25 cellular contexts compared by ENCODE assay signal in the genomic region with DNA sequence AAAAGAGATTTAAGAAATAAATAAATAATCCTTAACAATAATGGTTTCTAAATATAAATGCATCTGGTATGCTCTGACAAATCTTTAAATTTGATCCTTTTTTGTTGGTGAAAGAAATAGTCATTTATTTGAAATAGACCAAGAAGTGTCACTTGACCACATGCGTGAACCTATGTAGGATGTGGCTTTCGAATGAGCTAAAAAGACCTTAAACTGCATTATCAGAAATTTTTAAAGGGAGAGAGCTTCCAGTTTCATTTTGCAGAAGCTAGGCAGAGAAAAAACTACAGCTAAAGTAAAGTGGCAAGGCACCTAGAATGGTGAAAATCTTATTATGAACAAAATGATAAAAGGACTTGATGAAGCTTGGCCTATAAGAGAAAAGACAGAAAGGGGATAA.
DNase-seq lines count a peak whose midpoint lies in the region; ATAC-seq and TF ChIP-seq lines count a peak whose summit lies in the region.
"Had no signal": no experiment of that assay in that cellular context is flagged by ENCODE, and none has a peak within 500 bp of the region (broad histone marks: within the 10 kb centered on the region; RNA-seq: fewer than 3 reads in every experiment).

No MANE protein-coding gene starts in this region.

- TF ChIP-seq CTCF in CD14-positive monocyte (IDR thresholded peaks at IDR 0.05) = no peak

- H3K4me3 Mint-ChIP-seq in activated CD4-positive, alpha-beta T cell treated with anti-CD3 and anti-CD28 coated beads for 36 hours = no peak overlapping the region
- H3K4me3 Mint-ChIP-seq in naive thymus-derived CD4-positive, alpha-beta T cell = peak overlapping the region in 2 of 10 donors; percentile 1 to 45
- no peak overlapping the region for H3K4me3 Mint-ChIP-seq in CD14-positive monocyte
- H3K4me3 Mint-ChIP-seq: activated naive CD4-positive, alpha-beta T cell treated with anti-CD3 and anti-CD28 coated beads for 36 hours; activated T-cell treated with anti-CD3 and anti-CD28 coated beads, Interleukin-2, amount 50 U/mL, for 72 hours; HFFc6 had no signal

- no peaks in the 10 kb centered on the region for H4K20me1 ChIP-seq in Karpas-422 (ENCODE audit: insufficient read depth, low read depth, low read length)

- peaks cover 2% of the 10 kb centered on the region for H3K36me3 Mint-ChIP-seq in activated CD4-positive, alpha-beta T cell treated with anti-CD3 and anti-CD28 coated beads for 36 hours (ENCODE audit: low read depth)
- peaks cover 0 to 13% (median 1%) of the 10 kb centered on the region in 5 donors for H3K36me3 Mint-ChIP-seq in naive thymus-derived CD4-positive, alpha-beta T cell
- H3K36me3 Mint-ChIP-seq in CD14-positive monocyte = no peaks in the 10 kb centered on the region

- no peak overlapping the region for H3K4me2 ChIP-seq in Karpas-422 (ENCODE audit: low read depth, low read length, poor library complexity, severe bottlenecking)

- H3K27me3 ChIP-seq in naive thymus-derived CD4-positive, alpha-beta T cell (ENCODE audit: control insufficient read depth in 2 of 2, insufficient read depth in 2 of 2, low read length in 2 of 2) = no peaks in the 10 kb centered on the region
- H3K27me3 ChIP-seq in Karpas-422 (ENCODE audit: low read length) = no peaks in the 10 kb centered on the region
- H3K27me3 ChIP-seq: cardiac muscle cell, MG63, neutrophil, SJCRH30, upper lobe of right lung had no signal

- H3K36me3 ChIP-seq in naive thymus-derived CD4-positive, alpha-beta T cell (ENCODE audit: control insufficient read depth in 2 of 3, insufficient read depth in 3 of 3, low read length in 3 of 3) = no peaks in the 10 kb centered on the region
- H3K36me3 ChIP-seq in Karpas-422 (ENCODE audit: insufficient read depth, low read length) = no peaks in the 10 kb centered on the region
- H3K36me3 ChIP-seq: cardiac muscle cell, MG63, neutrophil, SJCRH30, upper lobe of right lung had no signal

- H3K27me3 Mint-ChIP-seq in activated CD4-positive, alpha-beta T cell treated with anti-CD3 and anti-CD28 coated beads for 36 hours = no peaks in the 10 kb centered on the region
- H3K27me3 Mint-ChIP-seq in naive thymus-derived CD4-positive, alpha-beta T cell = no peaks in the 10 kb centered on the region
- peaks cover 0 to 2% (median 0%) of the 10 kb centered on the region in 3 donors for H3K27me3 Mint-ChIP-seq in CD14-positive monocyte (ENCODE audit: low read depth in 3 of 3)

- no peaks in the 10 kb centered on the region for H3K9me3 ChIP-seq in naive thymus-derived CD4-positive, alpha-beta T cell (ENCODE audit: control insufficient read depth in 2 of 3, low read length in 3 of 3)
- H3K9me3 ChIP-seq in Karpas-422 (ENCODE audit: low read length) = no peaks in the 10 kb centered on the region
- H3K9me3 ChIP-seq: MG63, neutrophil, psoas muscle, SJCRH30, upper lobe of right lung had no signal

- H3K9ac ChIP-seq in Karpas-422 (ENCODE audit: low read length) = no peak overlapping the region
- H3K9ac ChIP-seq: GM23248 had no signal

- intact Hi-C loops in activated CD4-positive, alpha-beta T cell treated with anti-CD3 and anti-CD28 coated beads for 36 hours (cut with DNase I, micrococcal nuclease) = no loop called here
- intact Hi-C loops in naive thymus-derived CD4-positive, alpha-beta T cell (cut with micrococcal nuclease) = loop anchor here in 1 of 2 donors (2.0 kb wide), 2 partner anchors 23 to 63 kb away; no protein-coding TSS in a partner anchor
- intact Hi-C loops in CD14-positive monocyte (cut with micrococcal nuclease) = no loop called here

- POLR2A ChIA-PET in activated CD4-positive, alpha-beta T cell treated with anti-CD3 and anti-CD28 coated beads for 36 hours (lab: Charles Lee) = no interaction called here
- POLR2A ChIA-PET in naive thymus-derived CD4-positive, alpha-beta T cell (lab: Charles Lee) = no interaction called here

- no peak overlapping the region for H3K27ac ChIP-seq in naive thymus-derived CD4-positive, alpha-beta T cell (ENCODE audit: low read depth, low read length)
- H3K27ac ChIP-seq in Karpas-422 (ENCODE audit: low read length) = no peak overlapping the region
- H3K27ac ChIP-seq: cardiac muscle cell, GM23248, neutrophil, psoas muscle, SJCRH30, upper lobe of right lung had no signal

- no peaks in the 10 kb centered on the region for H3K9me2 ChIP-seq in Karpas-422 (replicated peaks; ENCODE audit: insufficient read depth, low read length)

- no peak overlapping the region for H3K4me3 ChIP-seq in naive thymus-derived CD4-positive, alpha-beta T cell (ENCODE audit: low read length)
- H3K4me3 ChIP-seq in Karpas-422 (ENCODE audit: low read length) = no peak overlapping the region
- H3K4me3 ChIP-seq: cardiac muscle cell, GM23248, MG63, psoas muscle, SJCRH30, upper lobe of right lung had no signal

- no peaks in the 10 kb centered on the region for H3K9me3 Mint-ChIP-seq in activated CD4-positive, alpha-beta T cell treated with anti-CD3 and anti-CD28 coated beads for 36 hours (ENCODE audit: low read depth)
- peaks cover 0 to 3% (median 0%) of the 10 kb centered on the region in 11 donors for H3K9me3 Mint-ChIP-seq in naive thymus-derived CD4-positive, alpha-beta T cell
- H3K9me3 Mint-ChIP-seq in CD14-positive monocyte = peaks cover 0 to 4% (median 0%) of the 10 kb centered on the region in 7 donors
- H3K9me3 Mint-ChIP-seq: activated naive CD4-positive, alpha-beta T cell treated with anti-CD3 and anti-CD28 coated beads for 36 hours had no signal

- peaks cover 3% of the 10 kb centered on the region for H3K4me1 Mint-ChIP-seq in activated CD4-positive, alpha-beta T cell treated with anti-CD3 and anti-CD28 coated beads for 36 hours
- peaks cover 0 to 33% (median 0%) of the 10 kb centered on the region in 7 donors for H3K4me1 Mint-ChIP-seq in naive thymus-derived CD4-positive, alpha-beta T cell
- peaks cover 2% of the 10 kb centered on the region for H3K4me1 Mint-ChIP-seq in CD14-positive monocyte

- H3K79me2 ChIP-seq in Karpas-422 (ENCODE audit: low read length) = no peaks in the 10 kb centered on the region

- no peak overlapping the region for H3K27ac Mint-ChIP-seq in activated CD4-positive, alpha-beta T cell treated with anti-CD3 and anti-CD28 coated beads for 36 hours
- H3K27ac Mint-ChIP-seq in naive thymus-derived CD4-positive, alpha-beta T cell = no peak overlapping the region
- no peak overlapping the region for H3K27ac Mint-ChIP-seq in CD14-positive monocyte
- H3K27ac Mint-ChIP-seq: activated naive CD4-positive, alpha-beta T cell treated with anti-CD3 and anti-CD28 coated beads for 36 hours; activated T-cell treated with anti-CD3 and anti-CD28 coated beads, Interleukin-2, amount 50 U/mL, for 72 hours; HFFc6 had no signal

- CTCF ChIA-PET in activated CD4-positive, alpha-beta T cell treated with anti-CD3 and anti-CD28 coated beads for 36 hours (lab: Charles Lee) = no interaction called here
- CTCF ChIA-PET in naive thymus-derived CD4-positive, alpha-beta T cell (lab: Charles Lee) = interaction anchor here (0.6 kb wide), 1 partner anchor 1215 kb away, joined by 6 read pairs; no protein-coding TSS in a partner anchor

- H3K4me1 ChIP-seq in naive thymus-derived CD4-positive, alpha-beta T cell (ENCODE audit: control insufficient read depth in 2 of 2, insufficient read depth in 2 of 2, low read length in 2 of 2) = no peaks in the 10 kb centered on the region
- no peaks in the 10 kb centered on the region for H3K4me1 ChIP-seq in Karpas-422 (ENCODE audit: low read length)
- H3K4me1 ChIP-seq: psoas muscle had no signal

- H2AFZ ChIP-seq in Karpas-422 (ENCODE audit: low read length) = no peak overlapping the region
- H2AFZ ChIP-seq: GM23248 had no signal

- DNase-seq in activated CD4-positive, alpha-beta T cell treated with anti-CD3 and anti-CD28 coated beads for 36 hours = no peak
- no peak for DNase-seq in activated CD4-positive, alpha-beta T cell treated with anti-CD3 and anti-CD28 coated beads, Interleukin-2, amount 50 U/mL, for 48 hours
- DNase-seq in NCI-H69 (lab: John Stamatoyannopoulos, UW) (peak; percentile 44), CD14-positive monocyte (ENCODE audit: low spot score) (no peak), Karpas-422 (no peak), midbrain (lab: John Stamatoyannopoulos, UW) (no peak)
- DNase-seq in naive thymus-derived CD4-positive, alpha-beta T cell = no peak
- DNase-seq: 8988T; activated naive CD4-positive, alpha-beta T cell treated with anti-CD3 and anti-CD28 coated beads for 36 hours; activated T-cell treated with anti-CD3 and anti-CD28 coated beads, Interleukin-2, amount 50 U/mL, for 72 hours; AML-193; DMS153; HFFc6; mammary epithelial cell; MG63; NCI-H2107; psoas muscle; SJCRH30; substantia nigra; upper lobe of right lung had no signal

- ATAC-seq in activated CD4-positive, alpha-beta T cell treated with anti-CD3 and anti-CD28 coated beads for 36 hours = peak; percentile 16
- ATAC-seq in GM19452 (IDR thresholded peaks at IDR 0.05; ENCODE audit: unreplicated experiment) = peak; percentile 65
- peak; percentile 41 for ATAC-seq in naive thymus-derived CD4-positive, alpha-beta T cell
- ATAC-seq: activated T-cell treated with anti-CD3 and anti-CD28 coated beads, Interleukin-2, amount 50 U/mL, for 72 hours; Panc1; psoas muscle; upper lobe of right lung had no signal
